14 cellular contexts compared by ENCODE assay signal in genomic region chr4:52646096-52646495, GRCh38.
DNase-seq lines count a peak whose midpoint lies in the region; TF ChIP-seq lines count a peak whose summit lies in the region.
"Had no signal": no experiment of that assay in that cellular context is flagged by ENCODE, and none has a peak within 500 bp of the region (broad histone marks: within the 10 kb centered on the region; RNA-seq: fewer than 3 reads in every experiment).

No MANE protein-coding gene starts in this region.

- TF ChIP-seq RAD21 in Ishikawa (IDR thresholded peaks at IDR 0.05; ENCODE audit: low read depth) = no peak

- TF ChIP-seq EP300 in Ishikawa (IDR thresholded peaks at IDR 0.05; ENCODE audit: borderline replicate concordance) = no peak

- H3K4me3 ChIP-seq in adipocyte (ENCODE audit: low read length) = no peak overlapping the region
- H3K4me3 ChIP-seq: BLaER1 treated with 17β-estradiol and CSF1 and Interleukin-3, amounts not matched to agents 10 nM and 100 nM; GM23248; HAP-1 had no signal

- H3K4me1 ChIP-seq in adipocyte (ENCODE audit: control insufficient read depth, insufficient read depth, low read length) = peaks cover 26% of the 10 kb centered on the region
- H3K4me1 ChIP-seq: HAP-1 had no signal

- H3K27me3 ChIP-seq in adipocyte (replicated peaks; ENCODE audit: control insufficient read depth, insufficient read depth, low read length) = no peaks in the 10 kb centered on the region
- H3K27me3 ChIP-seq: BLaER1 treated with 17β-estradiol and CSF1 and Interleukin-3, amounts not matched to agents 10 nM and 100 nM had no signal

- no peaks in the 10 kb centered on the region for H3K9me3 ChIP-seq in adipocyte (ENCODE audit: control insufficient read depth, low read length)
- H3K9me3 ChIP-seq: HAP-1 had no signal

- DNase-seq in adipocyte (ENCODE audit: low read depth) = peak; percentile 30
- DNase-seq in cerebellar cortex (ENCODE audit: low spot score) = peak; percentile 34
- DNase-seq in NK-92 (lab: John Stamatoyannopoulos, UW; ENCODE audit: unreplicated experiment) = no peak
- DNase-seq in activated CD4-positive, CD25-positive, alpha-beta regulatory T cell (lab: John Stamatoyannopoulos, UW) = no peak
- DNase-seq in RKO (ENCODE audit: low spot score) = no peak
- DNase-seq: Calu3; CD8-positive, alpha-beta T cell; DMS53; DND-41; EL; GM23248 had no signal

- H3K36me3 ChIP-seq in adipocyte (ENCODE audit: control insufficient read depth, insufficient read depth, low read length, severe bottlenecking) = no peaks in the 10 kb centered on the region

- H3K9ac ChIP-seq in adipocyte (ENCODE audit: low read length) = no peak overlapping the region
- H3K9ac ChIP-seq: BLaER1 treated with 17β-estradiol and CSF1 and Interleukin-3, amounts not matched to agents 10 nM and 100 nM; GM23248 had no signal

TF ChIP-seq in Ishikawa, 13 proteins besides CTCF, POLR2A, EP300 and RAD21:
- no peak for TF ChIP-seq NFIC (IDR thresholded peaks at IDR 0.05)
- TF ChIP-seq MAX (IDR thresholded peaks at IDR 0.05) = no peak
- TF ChIP-seq YY1 (IDR thresholded peaks at IDR 0.05; ENCODE audit: low read depth) = no peak
- no peak for TF ChIP-seq TAF1 (IDR thresholded peaks at IDR 0.05; ENCODE audit: low read depth)
- TF ChIP-seq REST (IDR thresholded peaks at IDR 0.05; ENCODE audit: low read depth) = no peak
- no peak for TF ChIP-seq ZBTB7A (IDR thresholded peaks at IDR 0.05; ENCODE audit: low read depth)
- TF ChIP-seq CEBPB (IDR thresholded peaks at IDR 0.05) = peak; percentile 60; the same call in 1 of the 2 replicates
- TF ChIP-seq USF1 (IDR thresholded peaks at IDR 0.05) = no peak

Comparison
In these comparisons a context has a peak if more than half of its experiments do, and no peak if none do; other contexts are left out.
1. DNase-seq: peak in adipocyte (single experiment) and cerebellar cortex (single experiment); none in NK-92 (single experiment), activated CD4-positive, CD25-positive, alpha-beta regulatory T cell (0 of 4) and RKO (single experiment).